In genomic region chr4:97987019-97987648, GRCh38 we compare ENCODE assay signal across 8 cellular contexts.
DNase-seq lines count a peak whose midpoint lies in the region; ATAC-seq and TF ChIP-seq lines count a peak whose summit lies in the region.
"Had no signal": no experiment of that assay in that cellular context is flagged by ENCODE, and none has a peak within 500 bp of the region (broad histone marks: within the 10 kb centered on the region; RNA-seq: fewer than 3 reads in every experiment).

No MANE protein-coding gene starts in this region.

- no peak overlapping the region for H3K27ac Mint-ChIP-seq in GM23338
- no peak overlapping the region for H3K27ac Mint-ChIP-seq in activated T-helper 1 cell treated with anti-CD3 and anti-CD28 coated beads, Interleukin-12 subunit alpha, Interleukin-12 subunit beta, Interleukin-2, Interleukin-4 antibody, amounts not matched to agents 30 ng/mL and 10 ng/mL and 1 ng/mL, durations not matched to agents 14 hours and 24 hours and 36 hours

- H3K4me3 ChIP-seq in GM23338 (no peak overlapping the region), choroid plexus epithelial cell (ENCODE audit: low read depth, low read length) (no peak overlapping the region)
- H3K4me3 ChIP-seq: esophagus squamous epithelium had no signal

- intact Hi-C loops in activated T-helper 1 cell treated with anti-CD3 and anti-CD28 coated beads, Interleukin-12 subunit alpha, Interleukin-12 subunit beta, Interleukin-2, Interleukin-4 antibody, amounts not matched to agents 30 ng/mL and 10 ng/mL and 1 ng/mL, durations not matched to agents 14 hours and 24 hours and 36 hours (cut with micrococcal nuclease) = no loop called here

- H3K9me3 Mint-ChIP-seq in GM23338 = peaks cover 5% of the 10 kb centered on the region; the same call in 2 of the 3 replicates
- no peaks in the 10 kb centered on the region for H3K9me3 Mint-ChIP-seq in activated T-helper 1 cell treated with anti-CD3 and anti-CD28 coated beads, Interleukin-12 subunit alpha, Interleukin-12 subunit beta, Interleukin-2, Interleukin-4 antibody, amounts not matched to agents 30 ng/mL and 10 ng/mL and 1 ng/mL, durations not matched to agents 14 hours and 24 hours and 36 hours

- H3K9me2 ChIP-seq in GM23338 (ENCODE audit: insufficient read depth) = no peaks in the 10 kb centered on the region

- H3K4me2 ChIP-seq in GM23338 = no peak overlapping the region

- ATAC-seq in GM23338 (no peak), HG03196 (IDR thresholded peaks at IDR 0.05; ENCODE audit: unreplicated experiment) (no peak)

- no peaks in the 10 kb centered on the region for H3K27me3 Mint-ChIP-seq in GM23338 (ENCODE audit: insufficient read depth, low read depth, poor library complexity)
- H3K27me3 Mint-ChIP-seq in activated T-helper 1 cell treated with anti-CD3 and anti-CD28 coated beads, Interleukin-12 subunit alpha, Interleukin-12 subunit beta, Interleukin-2, Interleukin-4 antibody, amounts not matched to agents 30 ng/mL and 10 ng/mL and 1 ng/mL, durations not matched to agents 14 hours and 24 hours and 36 hours (ENCODE audit: insufficient read depth) = no peaks in the 10 kb centered on the region

- H3K4me1 ChIP-seq in GM23338 (ENCODE audit: insufficient read depth) = no peaks in the 10 kb centered on the region
- H3K4me1 ChIP-seq: esophagus squamous epithelium had no signal

- TF ChIP-seq CTCF in GM23338 (conservative IDR thresholded peaks at IDR 0.05; ENCODE audit: low read depth in 2 of 2) (peak; percentile 70 to 88), choroid plexus epithelial cell (conservative IDR thresholded peaks at IDR 0.05; ENCODE audit: low read depth, low read length) (peak; percentile 58)

- H3K36me3 ChIP-seq in GM23338 (ENCODE audit: insufficient read depth) = 0 out of 2 replicates have a peak, but pooled peaks cover 2% of the 10 kb centered on the region
- H3K36me3 ChIP-seq: esophagus squamous epithelium had no signal

- no peak overlapping the region for H3K27ac ChIP-seq in GM23338 (ENCODE audit: low read depth)
- H3K27ac ChIP-seq: esophagus squamous epithelium had no signal

- no peaks in the 10 kb centered on the region for H3K4me1 Mint-ChIP-seq in GM23338
- H3K4me1 Mint-ChIP-seq in activated T-helper 1 cell treated with anti-CD3 and anti-CD28 coated beads, Interleukin-12 subunit alpha, Interleukin-12 subunit beta, Interleukin-2, Interleukin-4 antibody, amounts not matched to agents 30 ng/mL and 10 ng/mL and 1 ng/mL, durations not matched to agents 14 hours and 24 hours and 36 hours (ENCODE audit: low read depth) = no peaks in the 10 kb centered on the region

- H3F3A ChIP-seq in GM23338 (replicated peaks; ENCODE audit: low read depth) = no peaks in the 10 kb centered on the region

- DNase-seq in GM23338 (ENCODE audit: low spot score) (peak; percentile 64), NCI-H446 treated with DMSO at 0.1 percent for 48 hours (lab: John Stamatoyannopoulos, UW) (peak; percentile 21), choroid plexus epithelial cell (ENCODE audit: low read depth) (peak; percentile 64), pons (ENCODE audit: low spot score) (peak; percentile 37), MV-4-11 (lab: John Stamatoyannopoulos, UW) (no peak)
- DNase-seq in activated T-helper 1 cell treated with anti-CD3 and anti-CD28 coated beads, Interleukin-12 subunit alpha, Interleukin-12 subunit beta, Interleukin-2, Interleukin-4 antibody, amounts not matched to agents 30 ng/mL and 10 ng/mL and 1 ng/mL, durations not matched to agents 14 hours and 24 hours and 36 hours (ENCODE audit: low spot score) = no peak
- DNase-seq: esophagus squamous epithelium had no signal

- no peak overlapping the region for H2AFZ ChIP-seq in GM23338

- H3K79me2 ChIP-seq in GM23338 (replicated peaks; ENCODE audit: insufficient read depth) = no peaks in the 10 kb centered on the region

- H3K27me3 ChIP-seq in GM23338 (ENCODE audit: insufficient read depth) = no peaks in the 10 kb centered on the region
- H3K27me3 ChIP-seq: esophagus squamous epithelium had no signal

- H3K4me3 Mint-ChIP-seq in GM23338 = no peak overlapping the region
- no peak overlapping the region for H3K4me3 Mint-ChIP-seq in activated T-helper 1 cell treated with anti-CD3 and anti-CD28 coated beads, Interleukin-12 subunit alpha, Interleukin-12 subunit beta, Interleukin-2, Interleukin-4 antibody, amounts not matched to agents 30 ng/mL and 10 ng/mL and 1 ng/mL, durations not matched to agents 14 hours and 24 hours and 36 hours

- H4K20me1 ChIP-seq in GM23338 (replicated peaks; ENCODE audit: insufficient read depth) = no peaks in the 10 kb centered on the region

- no peaks in the 10 kb centered on the region for H3K36me3 Mint-ChIP-seq in GM23338 (ENCODE audit: low read depth)
- H3K36me3 Mint-ChIP-seq in activated T-helper 1 cell treated with anti-CD3 and anti-CD28 coated beads, Interleukin-12 subunit alpha, Interleukin-12 subunit beta, Interleukin-2, Interleukin-4 antibody, amounts not matched to agents 30 ng/mL and 10 ng/mL and 1 ng/mL, durations not matched to agents 14 hours and 24 hours and 36 hours (ENCODE audit: low read depth) = no peaks in the 10 kb centered on the region

TF ChIP-seq in GM23338, 12 proteins besides CTCF, POLR2A, EP300 and RAD21:
- no peak for TF ChIP-seq STAT1 (IDR thresholded peaks at IDR 0.05; ENCODE audit: unreplicated experiment)
- TF ChIP-seq ZNF331 (CRISPR knock-in tag; IDR thresholded peaks at IDR 0.05; ENCODE audit: low read depth) = no peak
- TF ChIP-seq ZNF114 (CRISPR knock-in tag; IDR thresholded peaks at IDR 0.05) = no peak
- no peak for TF ChIP-seq ETS1 (IDR thresholded peaks at IDR 0.05)

Comparison
In these comparisons a context has a peak if more than half of its experiments do, and no peak if none do; other contexts are left out.
1. DNase-seq: peak in GM23338 (single experiment), NCI-H446 treated with DMSO at 0.1 percent for 48 hours (single experiment), choroid plexus epithelial cell (single experiment) and pons (single experiment); none in MV-4-11 (single experiment) and activated T-helper 1 cell treated with anti-CD3 and anti-CD28 coated beads, Interleukin-12 subunit alpha, Interleukin-12 subunit beta, Interleukin-2, Interleukin-4 antibody, amounts not matched to agents 30 ng/mL and 10 ng/mL and 1 ng/mL, durations not matched to agents 14 hours and 24 hours and 36 hours (single experiment).